ENCODE assay signal across 1 cellular context in genomic region chrX:71181910-71182799, GRCh38.
TF ChIP-seq lines count a peak whose summit lies in the region.

No MANE protein-coding gene starts in this region.

TF ChIP-seq in HepG2, 621 proteins besides CTCF, POLR2A, EP300 and RAD21 (continued from another document and continues in another):
- TF ChIP-seq ZNF318 (CRISPR knock-in tag; IDR thresholded peaks at IDR 0.05) (no peak), CHD4 (IDR thresholded peaks at IDR 0.05; ENCODE audit: borderline replicate concordance, low read length) (no peak), ZNF354B (CRISPR knock-in tag; IDR thresholded peaks at IDR 0.05) (no peak), PAX8 (CRISPR knock-in tag; IDR thresholded peaks at IDR 0.05; ENCODE audit: borderline replicate concordance) (no peak), RAD51 (IDR thresholded peaks at IDR 0.05; ENCODE audit: borderline replicate concordance) (no peak), ZNF234 (CRISPR knock-in tag; conservative IDR thresholded peaks at IDR 0.05) (no peak), ZNF577 (CRISPR knock-in tag; IDR thresholded peaks at IDR 0.05; ENCODE audit: borderline replicate concordance, low read depth) (no peak), ZNF552 (CRISPR knock-in tag; IDR thresholded peaks at IDR 0.05; ENCODE audit: borderline replicate concordance) (no peak), TAF15 (IDR thresholded peaks at IDR 0.05; ENCODE audit: low read depth, low read length, poor library complexity, severe bottlenecking) (no peak), ZFP41 (CRISPR knock-in tag; IDR thresholded peaks at IDR 0.05; ENCODE audit: borderline replicate concordance) (no peak), ZNF7 (CRISPR knock-in tag; IDR thresholded peaks at IDR 0.05) (no peak), ZNF280D (CRISPR knock-in tag; IDR thresholded peaks at IDR 0.05) (no peak), ZNF121 (CRISPR knock-in tag; IDR thresholded peaks at IDR 0.05) (no peak), SP5 (CRISPR knock-in tag; IDR thresholded peaks at IDR 0.05; ENCODE audit: borderline replicate concordance, low read depth) (peak; percentile 16; the same call in 1 of the 2 replicates), JUNB (CRISPR knock-in tag; IDR thresholded peaks at IDR 0.05; ENCODE audit: borderline replicate concordance) (peak; percentile 87; the same call in 1 of the 2 replicates), GZF1 (CRISPR knock-in tag; IDR thresholded peaks at IDR 0.05) (no peak), ZIK1 (CRISPR knock-in tag; IDR thresholded peaks at IDR 0.05; ENCODE audit: borderline replicate concordance, low read depth) (no peak), ISL2 (CRISPR knock-in tag; IDR thresholded peaks at IDR 0.05) (no peak), THYN1 (CRISPR knock-in tag; IDR thresholded peaks at IDR 0.05; ENCODE audit: borderline replicate concordance, low read depth) (no peak), ZNF260 (CRISPR knock-in tag; IDR thresholded peaks at IDR 0.05; ENCODE audit: borderline replicate concordance, low read depth) (no peak), GPN1 (CRISPR knock-in tag; IDR thresholded peaks at IDR 0.05; ENCODE audit: borderline replicate concordance) (no peak), ZBTB10 (CRISPR knock-in tag; IDR thresholded peaks at IDR 0.05; ENCODE audit: borderline replicate concordance) (no peak), ZMAT3 (CRISPR knock-in tag; conservative IDR thresholded peaks at IDR 0.05) (no peak), ZBTB42 (CRISPR knock-in tag; IDR thresholded peaks at IDR 0.05) (no peak), TBX3 (IDR thresholded peaks at IDR 0.05; ENCODE audit: borderline replicate concordance) (no peak), ZNF569 (CRISPR knock-in tag; IDR thresholded peaks at IDR 0.05; ENCODE audit: borderline replicate concordance) (no peak), ZNF124 (CRISPR knock-in tag; IDR thresholded peaks at IDR 0.05) (no peak), ZSCAN30 (CRISPR knock-in tag; IDR thresholded peaks at IDR 0.05) (no peak), IRX3 (CRISPR knock-in tag; IDR thresholded peaks at IDR 0.05; ENCODE audit: borderline replicate concordance, low read depth) (no peak), ZNF784 (CRISPR knock-in tag; IDR thresholded peaks at IDR 0.05; ENCODE audit: borderline replicate concordance) (no peak), FOXK1 (CRISPR knock-in tag; IDR thresholded peaks at IDR 0.05; ENCODE audit: borderline replicate concordance, low read depth) (no peak), ZMAT5 (CRISPR knock-in tag; IDR thresholded peaks at IDR 0.05; ENCODE audit: borderline replicate concordance, low read depth) (no peak), ZNF12 (CRISPR knock-in tag; IDR thresholded peaks at IDR 0.05) (no peak), STAG1 (CRISPR knock-in tag; IDR thresholded peaks at IDR 0.05) (no peak), SIN3A (IDR thresholded peaks at IDR 0.05; ENCODE audit: borderline replicate concordance, low read depth, low read length) (0 out of 2 replicates have a peak, but pooled peaks have one; percentile 61), GFI1 (CRISPR knock-in tag; IDR thresholded peaks at IDR 0.05; ENCODE audit: borderline replicate concordance) (no peak), ZNF674 (CRISPR knock-in tag; IDR thresholded peaks at IDR 0.05; ENCODE audit: low read depth) (no peak), KLF6 (CRISPR knock-in tag; IDR thresholded peaks at IDR 0.05) (no peak), ZNF878 (CRISPR knock-in tag; IDR thresholded peaks at IDR 0.05) (peak; percentile 74)
- TF ChIP-seq, protein P1, sequence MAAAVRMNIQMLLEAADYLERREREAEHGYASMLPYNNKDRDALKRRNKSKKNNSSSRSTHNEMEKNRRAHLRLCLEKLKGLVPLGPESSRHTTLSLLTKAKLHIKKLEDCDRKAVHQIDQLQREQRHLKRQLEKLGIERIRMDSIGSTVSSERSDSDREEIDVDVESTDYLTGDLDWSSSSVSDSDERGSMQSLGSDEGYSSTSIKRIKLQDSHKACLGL (CRISPR knock-in tag; IDR thresholded peaks at IDR 0.05): no peak
- TF ChIP-seq, protein P2, sequence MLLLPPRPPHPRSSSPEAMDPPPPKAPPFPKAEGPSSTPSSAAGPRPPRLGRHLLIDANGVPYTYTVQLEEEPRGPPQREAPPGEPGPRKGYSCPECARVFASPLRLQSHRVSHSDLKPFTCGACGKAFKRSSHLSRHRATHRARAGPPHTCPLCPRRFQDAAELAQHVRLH (CRISPR knock-in tag; IDR thresholded peaks at IDR 0.05; ENCODE audit: borderline replicate concordance, low read depth): no peak
- TF ChIP-seq, protein P3, sequence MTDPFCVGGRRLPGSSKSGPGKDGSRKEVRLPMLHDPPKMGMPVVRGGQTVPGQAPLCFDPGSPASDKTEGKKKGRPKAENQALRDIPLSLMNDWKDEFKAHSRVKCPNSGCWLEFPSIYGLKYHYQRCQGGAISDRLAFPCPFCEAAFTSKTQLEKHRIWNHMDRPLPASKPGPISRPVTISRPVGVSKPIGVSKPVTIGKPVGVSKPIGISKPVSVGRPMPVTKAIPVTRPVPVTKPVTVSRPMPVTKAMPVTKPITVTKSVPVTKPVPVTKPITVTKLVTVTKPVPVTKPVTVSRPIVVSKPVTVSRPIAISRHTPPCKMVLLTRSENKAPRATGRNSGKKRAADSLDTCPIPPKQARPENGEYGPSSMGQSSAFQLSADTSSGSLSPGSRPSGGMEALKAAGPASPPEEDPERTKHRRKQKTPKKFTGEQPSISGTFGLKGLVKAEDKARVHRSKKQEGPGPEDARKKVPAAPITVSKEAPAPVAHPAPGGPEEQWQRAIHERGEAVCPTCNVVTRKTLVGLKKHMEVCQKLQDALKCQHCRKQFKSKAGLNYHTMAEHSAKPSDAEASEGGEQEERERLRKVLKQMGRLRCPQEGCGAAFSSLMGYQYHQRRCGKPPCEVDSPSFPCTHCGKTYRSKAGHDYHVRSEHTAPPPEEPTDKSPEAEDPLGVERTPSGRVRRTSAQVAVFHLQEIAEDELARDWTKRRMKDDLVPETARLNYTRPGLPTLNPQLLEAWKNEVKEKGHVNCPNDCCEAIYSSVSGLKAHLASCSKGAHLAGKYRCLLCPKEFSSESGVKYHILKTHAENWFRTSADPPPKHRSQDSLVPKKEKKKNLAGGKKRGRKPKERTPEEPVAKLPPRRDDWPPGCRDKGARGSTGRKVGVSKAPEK (CRISPR knock-in tag; IDR thresholded peaks at IDR 0.05; ENCODE audit: borderline replicate concordance): no peak
- TF ChIP-seq, protein P4, sequence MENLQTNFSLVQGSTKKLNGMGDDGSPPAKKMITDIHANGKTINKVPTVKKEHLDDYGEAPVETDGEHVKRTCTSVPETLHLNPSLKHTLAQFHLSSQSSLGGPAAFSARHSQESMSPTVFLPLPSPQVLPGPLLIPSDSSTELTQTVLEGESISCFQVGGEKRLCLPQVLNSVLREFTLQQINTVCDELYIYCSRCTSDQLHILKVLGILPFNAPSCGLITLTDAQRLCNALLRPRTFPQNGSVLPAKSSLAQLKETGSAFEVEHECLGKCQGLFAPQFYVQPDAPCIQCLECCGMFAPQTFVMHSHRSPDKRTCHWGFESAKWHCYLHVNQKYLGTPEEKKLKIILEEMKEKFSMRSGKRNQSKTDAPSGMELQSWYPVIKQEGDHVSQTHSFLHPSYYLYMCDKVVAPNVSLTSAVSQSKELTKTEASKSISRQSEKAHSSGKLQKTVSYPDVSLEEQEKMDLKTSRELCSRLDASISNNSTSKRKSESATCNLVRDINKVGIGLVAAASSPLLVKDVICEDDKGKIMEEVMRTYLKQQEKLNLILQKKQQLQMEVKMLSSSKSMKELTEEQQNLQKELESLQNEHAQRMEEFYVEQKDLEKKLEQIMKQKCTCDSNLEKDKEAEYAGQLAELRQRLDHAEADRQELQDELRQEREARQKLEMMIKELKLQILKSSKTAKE (CRISPR knock-in tag; IDR thresholded peaks at IDR 0.05; ENCODE audit: borderline replicate concordance): no peak
